Comparison of ENCODE assay signal across 31 cellular contexts in genomic region chr13:88544836-88545235, GRCh38.
"Had no signal": no experiment of that assay in that cellular context is flagged by ENCODE, and none has a peak within 500 bp of the region (broad histone marks: within the 10 kb centered on the region; RNA-seq: fewer than 3 reads in every experiment).

No MANE protein-coding gene starts in this region.

- H3K27me3 ChIP-seq: brain microvascular endothelial cell, heart left ventricle, ovary, sigmoid colon, tibial nerve had no signal

- H3K9me3 Mint-ChIP-seq: activated naive CD4-positive, alpha-beta T cell treated with anti-CD3 and anti-CD28 coated beads, Interleukin-2, amount 10 ng/mL, durations not matched to agents 7 days and 5 days; activated naive CD8-positive, alpha-beta T cell treated with anti-CD3 and anti-CD28 coated beads, Interleukin-2, amount 10 ng/mL, durations not matched to agents 7 days and 5 days; activated T-helper 1 cell treated with anti-CD3 and anti-CD28 coated beads, Interleukin-12 subunit alpha, Interleukin-12 subunit beta, Interleukin-2, Interleukin-4 antibody, amounts not matched to agents 30 ng/mL and 10 ng/mL and 1 ng/mL, durations not matched to agents 14 hours and 24 hours and 36 hours; immature natural killer cell; stimulated activated naive B cell treated with anti-CD40 and anti-IgM and Interleukin-4, amounts not matched to agents 10 μg/mL and 1 μg/mL and 100 μg/mL, for 72 hours; T-helper 2 cell treated with Interferon-gamma antibody and Interleukin-4, amounts not matched to agents 5 μg/mL and 100 μg/mL, for 36 hours had no signal

- H3K4me3 Mint-ChIP-seq: activated naive CD4-positive, alpha-beta T cell treated with anti-CD3 and anti-CD28 coated beads, Interleukin-2, amount 10 ng/mL, durations not matched to agents 7 days and 5 days; activated naive CD8-positive, alpha-beta T cell treated with anti-CD3 and anti-CD28 coated beads, Interleukin-2, amount 10 ng/mL, durations not matched to agents 7 days and 5 days; activated T-helper 1 cell treated with anti-CD3 and anti-CD28 coated beads, Interleukin-12 subunit alpha, Interleukin-12 subunit beta, Interleukin-2, Interleukin-4 antibody, amounts not matched to agents 30 ng/mL and 10 ng/mL and 1 ng/mL, durations not matched to agents 14 hours and 24 hours and 36 hours; effector memory CD8-positive, alpha-beta T cell; immature natural killer cell; memory B cell; naive thymus-derived CD4-positive, alpha-beta T cell; stimulated activated naive B cell treated with anti-CD40 and anti-IgM and Interleukin-4, amounts not matched to agents 10 μg/mL and 1 μg/mL and 100 μg/mL, for 72 hours; T-helper 2 cell treated with Interferon-gamma antibody and Interleukin-4, amounts not matched to agents 5 μg/mL and 100 μg/mL, for 36 hours had no signal

- ATAC-seq: effector memory CD8-positive, alpha-beta T cell; esophagus mucosa; heart left ventricle; naive thymus-derived CD4-positive, alpha-beta T cell; stimulated activated naive B cell treated with anti-CD40 and anti-IgM and Interleukin-4, amounts not matched to agents 10 μg/mL and 1 μg/mL and 100 μg/mL, for 72 hours had no signal

- FAIRE-seq: astrocyte had no signal

- H3K27ac Mint-ChIP-seq: activated naive CD4-positive, alpha-beta T cell treated with anti-CD3 and anti-CD28 coated beads, Interleukin-2, amount 10 ng/mL, durations not matched to agents 7 days and 5 days; activated naive CD8-positive, alpha-beta T cell treated with anti-CD3 and anti-CD28 coated beads, Interleukin-2, amount 10 ng/mL, durations not matched to agents 7 days and 5 days; activated T-helper 1 cell treated with anti-CD3 and anti-CD28 coated beads, Interleukin-12 subunit alpha, Interleukin-12 subunit beta, Interleukin-2, Interleukin-4 antibody, amounts not matched to agents 30 ng/mL and 10 ng/mL and 1 ng/mL, durations not matched to agents 14 hours and 24 hours and 36 hours; effector memory CD8-positive, alpha-beta T cell; memory B cell; naive thymus-derived CD4-positive, alpha-beta T cell; progenitor cell of endocrine pancreas; stimulated activated naive B cell treated with anti-CD40 and anti-IgM and Interleukin-4, amounts not matched to agents 10 μg/mL and 1 μg/mL and 100 μg/mL, for 72 hours; T-helper 2 cell treated with Interferon-gamma antibody and Interleukin-4, amounts not matched to agents 5 μg/mL and 100 μg/mL, for 36 hours had no signal

- H3K4me1 Mint-ChIP-seq: activated naive CD4-positive, alpha-beta T cell treated with anti-CD3 and anti-CD28 coated beads, Interleukin-2, amount 10 ng/mL, durations not matched to agents 7 days and 5 days; activated naive CD8-positive, alpha-beta T cell treated with anti-CD3 and anti-CD28 coated beads, Interleukin-2, amount 10 ng/mL, durations not matched to agents 7 days and 5 days; immature natural killer cell; memory B cell; naive thymus-derived CD4-positive, alpha-beta T cell; stimulated activated naive B cell treated with anti-CD40 and anti-IgM and Interleukin-4, amounts not matched to agents 10 μg/mL and 1 μg/mL and 100 μg/mL, for 72 hours had no signal

- H3K27me3 Mint-ChIP-seq: activated naive CD4-positive, alpha-beta T cell treated with anti-CD3 and anti-CD28 coated beads, Interleukin-2, amount 10 ng/mL, durations not matched to agents 7 days and 5 days; activated naive CD8-positive, alpha-beta T cell treated with anti-CD3 and anti-CD28 coated beads, Interleukin-2, amount 10 ng/mL, durations not matched to agents 7 days and 5 days; effector memory CD8-positive, alpha-beta T cell; memory B cell; naive thymus-derived CD4-positive, alpha-beta T cell; progenitor cell of endocrine pancreas; stimulated activated naive B cell treated with anti-CD40 and anti-IgM and Interleukin-4, amounts not matched to agents 10 μg/mL and 1 μg/mL and 100 μg/mL, for 72 hours had no signal

- DNase-seq: activated CD4-positive, alpha-beta T cell treated with anti-CD3 and anti-CD28 coated beads for 4 hours; activated CD4-positive, alpha-beta T cell treated with anti-CD3 and anti-CD28 coated beads, Interleukin-2, amount 50 U/mL, for 48 hours; activated CD8-positive, alpha-beta memory T cell treated with anti-CD3 and anti-CD28 coated beads for 24 hours; activated gamma-delta T cell; activated naive CD4-positive, alpha-beta T cell treated with anti-CD3 and anti-CD28 coated beads, Interleukin-2, amount 10 ng/mL, durations not matched to agents 7 days and 5 days; activated naive CD8-positive, alpha-beta T cell treated with anti-CD3 and anti-CD28 coated beads, Interleukin-2, amount 10 ng/mL, durations not matched to agents 7 days and 5 days; amniotic stem cell; brain microvascular endothelial cell; caudate nucleus; cortex of kidney; effector memory CD8-positive, alpha-beta T cell; foreskin fibroblast; heart left ventricle; hypothalamus; immature natural killer cell; midbrain; naive thymus-derived CD4-positive, alpha-beta T cell; ovary; retina; sigmoid colon; stimulated activated CD4-positive, alpha-beta T cell treated with anti-CD3 and anti-CD28 coated beads, Interleukin-15, amount 100 ng/mL, for 24 hours; stimulated activated CD4-positive, alpha-beta T cell treated with anti-CD3 and anti-CD28 coated beads, Interleukin-2, amount 100 ng/mL, for 24 hours; stimulated activated naive B cell treated with anti-CD40 and anti-IgM and Interleukin-4, amounts not matched to agents 10 μg/mL and 1 μg/mL and 100 μg/mL, for 72 hours had no signal

- H3K36me3 Mint-ChIP-seq: activated naive CD4-positive, alpha-beta T cell treated with anti-CD3 and anti-CD28 coated beads, Interleukin-2, amount 10 ng/mL, durations not matched to agents 7 days and 5 days; activated naive CD8-positive, alpha-beta T cell treated with anti-CD3 and anti-CD28 coated beads, Interleukin-2, amount 10 ng/mL, durations not matched to agents 7 days and 5 days; memory B cell; naive thymus-derived CD4-positive, alpha-beta T cell; stimulated activated naive B cell treated with anti-CD40 and anti-IgM and Interleukin-4, amounts not matched to agents 10 μg/mL and 1 μg/mL and 100 μg/mL, for 72 hours had no signal

- H3K4me3 ChIP-seq: heart left ventricle, ovary, sigmoid colon, smooth muscle cell, tibial nerve had no signal

- H3K36me3 ChIP-seq: brain microvascular endothelial cell, heart left ventricle, ovary, sigmoid colon, tibial nerve had no signal
